ENCODE assay signal across 17 cellular contexts in the genomic region with DNA sequence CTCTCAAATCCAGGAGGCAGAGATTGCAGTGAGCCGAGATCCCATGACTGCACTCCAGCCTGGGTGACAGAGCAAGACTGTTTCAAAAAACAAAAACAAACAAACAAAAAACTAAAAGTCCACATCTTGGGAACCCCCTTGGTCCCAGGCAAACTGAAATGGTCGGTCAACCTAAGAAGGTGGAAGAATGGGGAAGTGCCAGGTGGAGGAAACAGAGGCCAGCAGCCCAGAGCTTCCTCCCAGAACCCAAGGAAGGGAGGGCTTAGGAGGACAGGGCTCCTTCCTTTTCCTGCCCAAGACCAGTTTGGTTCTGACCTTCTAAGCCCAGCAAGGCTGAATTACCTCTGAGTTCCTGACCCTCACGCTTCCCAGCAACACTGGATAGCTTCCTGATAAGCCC.
DNase-seq lines count a peak whose midpoint lies in the region; ATAC-seq and TF ChIP-seq lines count a peak whose summit lies in the region.
"Had no signal": no experiment of that assay in that cellular context is flagged by ENCODE, and none has a peak within 500 bp of the region (broad histone marks: within the 10 kb centered on the region; RNA-seq: fewer than 3 reads in every experiment).

No MANE protein-coding gene starts in this region.

- H3K4me1 ChIP-seq in spleen, result peaks cover 0 to 53% (median 41%) of the 10 kb centered on the region in 6 donors
- no peaks in the 10 kb centered on the region for H3K4me1 ChIP-seq in left ventricle myocardium inferior

- CTCF ChIA-PET in WTC11 (lab: Charles Lee), result no interaction called here

- WGBS in spleen, 5 donors, result 45 to 59% (median 53%) methylated on average over 3 of the region's 3 CpGs

- peak overlapping the region; percentile 85 for H3K27ac Mint-ChIP-seq in activated CD4-positive, alpha-beta T cell treated with anti-CD3 and anti-CD28 coated beads, Interleukin-2, amount 10 ng/mL, durations not matched to agents 24 days and 14 days
- peak overlapping the region; percentile 33 for H3K27ac Mint-ChIP-seq in activated T-helper 2 cell treated with anti-CD3 and anti-CD28 coated beads, Interferon-gamma antibody, Interleukin-2, Interleukin-4, amounts not matched to agents 10 μg/mL and 5 μg/mL and 100 μg/mL, durations not matched to agents 14 hours and 24 hours and 36 hours
- no peak overlapping the region for H3K27ac Mint-ChIP-seq in WTC11

- H3K27me3 Mint-ChIP-seq in activated CD4-positive, alpha-beta T cell treated with anti-CD3 and anti-CD28 coated beads, Interleukin-2, amount 10 ng/mL, durations not matched to agents 24 days and 14 days, result no peaks in the 10 kb centered on the region
- no peaks in the 10 kb centered on the region for H3K27me3 Mint-ChIP-seq in activated T-helper 2 cell treated with anti-CD3 and anti-CD28 coated beads, Interferon-gamma antibody, Interleukin-2, Interleukin-4, amounts not matched to agents 10 μg/mL and 5 μg/mL and 100 μg/mL, durations not matched to agents 14 hours and 24 hours and 36 hours (ENCODE audit: low read depth)
- peaks cover 2% of the 10 kb centered on the region; the same call in 1 of the 2 replicates for H3K27me3 Mint-ChIP-seq in WTC11 (ENCODE audit: low read depth)
- H3K27me3 Mint-ChIP-seq: effector memory CD8-positive, alpha-beta T cell had no signal

- TF ChIP-seq CTCF in spleen (IDR thresholded peaks at IDR 0.05 in 8 of 11, conservative IDR thresholded peaks at IDR 0.05 in 3 of 11) (no peak), left ventricle myocardium inferior (IDR thresholded peaks at IDR 0.05; ENCODE audit: borderline replicate concordance) (no peak), WTC11 (IDR thresholded peaks at IDR 0.05) (no peak)

- H3K9me3 ChIP-seq in spleen, result no peaks in the 10 kb centered on the region
- H3K9me3 ChIP-seq in left ventricle myocardium inferior (replicated peaks), result no peaks in the 10 kb centered on the region
- H3K9me3 ChIP-seq: neutrophil, upper lobe of left lung had no signal

- H3K36me3 ChIP-seq in spleen (no peaks in the 10 kb centered on the region), left ventricle myocardium inferior (no peaks in the 10 kb centered on the region)
- H3K36me3 ChIP-seq: neutrophil, upper lobe of left lung had no signal

- intact Hi-C loops in activated CD4-positive, alpha-beta T cell treated with anti-CD3 and anti-CD28 coated beads, Interleukin-2, amount 10 ng/mL, durations not matched to agents 24 days and 14 days (cut with micrococcal nuclease), result loop anchor here (1.0 kb wide), 1 partner anchor 12 kb away; no protein-coding TSS in a partner anchor
- intact Hi-C loops in activated T-helper 2 cell treated with anti-CD3 and anti-CD28 coated beads, Interferon-gamma antibody, Interleukin-2, Interleukin-4, amounts not matched to agents 10 μg/mL and 5 μg/mL and 100 μg/mL, durations not matched to agents 14 hours and 24 hours and 36 hours (cut with micrococcal nuclease), result no loop called here
- intact Hi-C loops in spleen (cut with DNase I; ENCODE audit: low total_unique reads) (no loop called here), left ventricle myocardium inferior (cut with micrococcal nuclease) (no loop called here)

- H3K27ac ChIP-seq in spleen (peak overlapping the region in 5 of 8 donors; percentile 27 to 59 (median 49)), left ventricle myocardium inferior (replicated peaks) (no peak overlapping the region)
- H3K27ac ChIP-seq: neutrophil had no signal

- H3K4me3 Mint-ChIP-seq in activated CD4-positive, alpha-beta T cell treated with anti-CD3 and anti-CD28 coated beads, Interleukin-2, amount 10 ng/mL, durations not matched to agents 24 days and 14 days, result peak overlapping the region; percentile 11
- no peak overlapping the region for H3K4me3 Mint-ChIP-seq in activated T-helper 2 cell treated with anti-CD3 and anti-CD28 coated beads, Interferon-gamma antibody, Interleukin-2, Interleukin-4, amounts not matched to agents 10 μg/mL and 5 μg/mL and 100 μg/mL, durations not matched to agents 14 hours and 24 hours and 36 hours (ENCODE audit: low read depth)
- H3K4me3 Mint-ChIP-seq in WTC11, result no peak overlapping the region

- TF ChIP-seq POLR2A in spleen (IDR thresholded peaks at IDR 0.05), result no peak

- H3K4me3 ChIP-seq in spleen (no peak overlapping the region), left ventricle myocardium inferior (no peak overlapping the region)
- H3K4me3 ChIP-seq: upper lobe of left lung had no signal

- no peak for ATAC-seq in WTC11
- ATAC-seq: effector memory CD8-positive, alpha-beta T cell; right cardiac atrium had no signal

- H3K9me3 Mint-ChIP-seq in activated CD4-positive, alpha-beta T cell treated with anti-CD3 and anti-CD28 coated beads, Interleukin-2, amount 10 ng/mL, durations not matched to agents 24 days and 14 days, result peaks cover 4% of the 10 kb centered on the region
- no peaks in the 10 kb centered on the region for H3K9me3 Mint-ChIP-seq in activated T-helper 2 cell treated with anti-CD3 and anti-CD28 coated beads, Interferon-gamma antibody, Interleukin-2, Interleukin-4, amounts not matched to agents 10 μg/mL and 5 μg/mL and 100 μg/mL, durations not matched to agents 14 hours and 24 hours and 36 hours
- H3K9me3 Mint-ChIP-seq in WTC11, result no peaks in the 10 kb centered on the region
- H3K9me3 Mint-ChIP-seq: effector memory CD8-positive, alpha-beta T cell had no signal

- H3K27me3 ChIP-seq in spleen (replicated peaks in 1 of 7) (no peaks in the 10 kb centered on the region), left ventricle myocardium inferior (ENCODE audit: low read depth) (peaks cover 8% of the 10 kb centered on the region)
- H3K27me3 ChIP-seq: neutrophil, upper lobe of left lung had no signal

- no peak for DNase-seq in activated CD4-positive, alpha-beta T cell treated with anti-CD3 and anti-CD28 coated beads, Interleukin-2, amount 10 ng/mL, durations not matched to agents 24 days and 14 days
- DNase-seq in activated CD4-positive, alpha-beta T cell treated with anti-CD3 and anti-CD28 coated beads, Interleukin-2, amount 50 U/mL, for 1 hour, result no peak
- peak; percentile 22 for DNase-seq in KBM-7
- no peak for DNase-seq in activated T-helper 2 cell treated with anti-CD3 and anti-CD28 coated beads, Interferon-gamma antibody, Interleukin-2, Interleukin-4, amounts not matched to agents 10 μg/mL and 5 μg/mL and 100 μg/mL, durations not matched to agents 14 hours and 24 hours and 36 hours (ENCODE audit: low spot score)
- no peak for DNase-seq in spleen
- DNase-seq in left ventricle myocardium inferior, result no peak
- DNase-seq in WTC11 (ENCODE audit: low spot score), result no peak
- no peak for DNase-seq in iPS-NIHi11 (ENCODE audit: low spot score)
- DNase-seq: ACHN; caudate nucleus; effector memory CD8-positive, alpha-beta T cell; mesendoderm; NCI-H187 treated with DMSO at 0.1 percent for 48 hours; NCI-H748 treated with DMSO at 0.1 percent for 48 hours; right cardiac atrium; upper lobe of left lung had no signal

- peaks cover 16% of the 10 kb centered on the region for H3K36me3 Mint-ChIP-seq in activated CD4-positive, alpha-beta T cell treated with anti-CD3 and anti-CD28 coated beads, Interleukin-2, amount 10 ng/mL, durations not matched to agents 24 days and 14 days (ENCODE audit: low read depth)
- peaks cover 11% of the 10 kb centered on the region for H3K36me3 Mint-ChIP-seq in activated T-helper 2 cell treated with anti-CD3 and anti-CD28 coated beads, Interferon-gamma antibody, Interleukin-2, Interleukin-4, amounts not matched to agents 10 μg/mL and 5 μg/mL and 100 μg/mL, durations not matched to agents 14 hours and 24 hours and 36 hours (ENCODE audit: low read depth)
- no peaks in the 10 kb centered on the region for H3K36me3 Mint-ChIP-seq in WTC11

- H3K4me1 Mint-ChIP-seq in activated CD4-positive, alpha-beta T cell treated with anti-CD3 and anti-CD28 coated beads, Interleukin-2, amount 10 ng/mL, durations not matched to agents 24 days and 14 days, result peaks cover 53% of the 10 kb centered on the region
- H3K4me1 Mint-ChIP-seq in activated T-helper 2 cell treated with anti-CD3 and anti-CD28 coated beads, Interferon-gamma antibody, Interleukin-2, Interleukin-4, amounts not matched to agents 10 μg/mL and 5 μg/mL and 100 μg/mL, durations not matched to agents 14 hours and 24 hours and 36 hours (ENCODE audit: low read depth), result peaks cover 51% of the 10 kb centered on the region
- H3K4me1 Mint-ChIP-seq in WTC11, result peaks cover 11% of the 10 kb centered on the region

- POLR2A ChIA-PET in WTC11 (lab: Charles Lee), result no interaction called here

- in situ Hi-C loops in KBM-7 (cut with MboI; ENCODE audit: low pct_unique_long_range_greater_than_20kb, low sequenced_read_pairs), result no loop called here

TF ChIP-seq in WTC11, 78 proteins besides CTCF, POLR2A, EP300 and RAD21:
- TF ChIP-seq RELA (CRISPR knock-in tag; IDR thresholded peaks at IDR 0.05; ENCODE audit: borderline replicate concordance) (no peak), PRRX2 (CRISPR knock-in tag; IDR thresholded peaks at IDR 0.05) (no peak), GABPB1 (CRISPR knock-in tag; IDR thresholded peaks at IDR 0.05) (no peak)
